Comparison of ENCODE assay signal across 1 cellular context in genomic region chr7:22548313-22548712, GRCh38.
TF ChIP-seq lines count a peak whose summit lies in the region.

No MANE protein-coding gene starts in this region.

TF ChIP-seq in HEK293, 187 proteins besides CTCF, POLR2A, EP300 and RAD21 (continued from another document):
- TF ChIP-seq, protein P1, sequence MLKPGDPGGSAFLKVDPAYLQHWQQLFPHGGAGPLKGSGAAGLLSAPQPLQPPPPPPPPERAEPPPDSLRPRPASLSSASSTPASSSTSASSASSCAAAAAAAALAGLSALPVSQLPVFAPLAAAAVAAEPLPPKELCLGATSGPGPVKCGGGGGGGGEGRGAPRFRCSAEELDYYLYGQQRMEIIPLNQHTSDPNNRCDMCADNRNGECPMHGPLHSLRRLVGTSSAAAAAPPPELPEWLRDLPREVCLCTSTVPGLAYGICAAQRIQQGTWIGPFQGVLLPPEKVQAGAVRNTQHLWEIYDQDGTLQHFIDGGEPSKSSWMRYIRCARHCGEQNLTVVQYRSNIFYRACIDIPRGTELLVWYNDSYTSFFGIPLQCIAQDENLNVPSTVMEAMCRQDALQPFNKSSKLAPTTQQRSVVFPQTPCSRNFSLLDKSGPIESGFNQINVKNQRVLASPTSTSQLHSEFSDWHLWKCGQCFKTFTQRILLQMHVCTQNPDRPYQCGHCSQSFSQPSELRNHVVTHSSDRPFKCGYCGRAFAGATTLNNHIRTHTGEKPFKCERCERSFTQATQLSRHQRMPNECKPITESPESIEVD (tag by site-specific recombination; IDR thresholded peaks at IDR 0.05), result peak; percentile 94
- TF ChIP-seq ZNF366 (tag by site-specific recombination; conservative IDR thresholded peaks at IDR 0.05) (peak; percentile 81), SP7 (tag by site-specific recombination; IDR thresholded peaks at IDR 0.05) (no peak), ZNF341 (tag by site-specific recombination; IDR thresholded peaks at IDR 0.05; ENCODE audit: low read depth) (peak; percentile 41)
